ENCODE assay signal across 35 cellular contexts in genomic region chr7:99831595-99831994, GRCh38. TPM values are rescaled to one million over a fixed set of nuclear protein-coding genes. Genes with fewer than 3 reads are reported as not detected.
"Had no signal": no experiment of that assay in that cellular context is flagged by ENCODE, and none has a peak within 500 bp of the region (broad histone marks: within the 10 kb centered on the region; RNA-seq: fewer than 3 reads in every experiment).

No MANE protein-coding gene starts in this region.

- H3K9me3 ChIP-seq: esophagus squamous epithelium, heart right ventricle, left lung, psoas muscle, spleen, testis, tibial artery had no signal

- ATAC-seq: heart right ventricle; left cardiac atrium; left lung; naive thymus-derived CD4-positive, alpha-beta T cell; psoas muscle; right cardiac atrium; stimulated activated memory B cell treated with anti-CD40 and anti-IgM and Interleukin-4, amounts not matched to agents 10 μg/mL and 1 μg/mL and 100 μg/mL, for 72 hours; stimulated activated naive CD8-positive, alpha-beta T cell treated with anti-CD3 and anti-CD28 coated beads, Interleukin-15, Interleukin-2, amounts not matched to agents 100 U/mL and 50 U/mL, for 24 hours had no signal

- H3K36me3 ChIP-seq: esophagus squamous epithelium, heart right ventricle, left lung, neural progenitor cell, spleen, tibial artery had no signal

- H3K4me1 ChIP-seq: left lung, neural progenitor cell, psoas muscle, spleen, testis, tibial artery had no signal

- FAIRE-seq: colon, endothelial cell of umbilical vein, islet of Langerhans had no signal

- DNase-seq: effector CD8-positive, alpha-beta T cell; esophagus squamous epithelium; foreskin melanocyte; glutamatergic neuron; heart right ventricle; hippocampal formation; left cardiac atrium; left lung; mesenchymal stem cell; midbrain; naive thymus-derived CD4-positive, alpha-beta T cell; nucleus accumbens; posterior cingulate gyrus; psoas muscle; right cardiac atrium; spleen; stimulated activated CD4-positive, alpha-beta T cell treated with anti-CD3 and anti-CD28 coated beads, Interleukin-4, amount 100 ng/mL, for 4 hours; stimulated activated naive CD8-positive, alpha-beta T cell treated with anti-CD3 and anti-CD28 coated beads, Interleukin-15, Interleukin-2, amounts not matched to agents 100 U/mL and 50 U/mL, for 24 hours; substantia nigra; testis; tibial artery had no signal

- H3K4me2 ChIP-seq: neural progenitor cell had no signal

- H3K9ac ChIP-seq: neural progenitor cell had no signal

- H3K27ac ChIP-seq: esophagus squamous epithelium, heart right ventricle, left lung, neural progenitor cell, psoas muscle, skin epidermis, spleen, testis, tibial artery had no signal

- H3K27me3 ChIP-seq: left lung, neural progenitor cell, spleen, testis, tibial artery had no signal

- H2AFZ ChIP-seq: neural progenitor cell had no signal

- H3K4me3 ChIP-seq: esophagus squamous epithelium, heart right ventricle, left lung, neural progenitor cell, psoas muscle, skin epidermis, spleen, testis, tibial artery had no signal

RNA-seq across cellular contexts. Expression of gene CYP3A43, which starts 3.8 kb away (rescaled TPM):
- total RNA-seq: endothelial cell of umbilical vein, epithelial cell of proximal tubule, esophagus squamous epithelium, kidney epithelial cell, left lung, lower leg skin, lung microvascular endothelial cell, mucosa of gallbladder, osteocyte, renal cortical epithelial cell, right cardiac atrium, urinary bladder had no signal
- polyA plus RNA-seq: endothelial cell of umbilical vein; heart right ventricle; naive thymus-derived CD4-positive, alpha-beta T cell; spleen; urinary bladder had no signal

RNA-seq across cellular contexts. Expression of gene OR2AE1, which starts 45.2 kb away (rescaled TPM):
- total RNA-seq: endothelial cell of umbilical vein, epithelial cell of proximal tubule, heart right ventricle, kidney epithelial cell, lung microvascular endothelial cell, mucosa of gallbladder, osteocyte, psoas muscle, testis, urinary bladder had no signal
- polyA plus RNA-seq: heart right ventricle; naive thymus-derived CD4-positive, alpha-beta T cell; spleen had no signal

RNA-seq across cellular contexts. Expression of gene CYP3A4, which starts 47.6 kb away (rescaled TPM):
- total RNA-seq: endothelial cell of umbilical vein; epithelial cell of proximal tubule; esophagus squamous epithelium; heart right ventricle; kidney epithelial cell; left lung; lung microvascular endothelial cell; naive thymus-derived CD4-positive, alpha-beta T cell; osteocyte; renal cortical epithelial cell; right cardiac atrium; spleen; urinary bladder had no signal
- polyA plus RNA-seq: endothelial cell of umbilical vein; heart right ventricle; naive thymus-derived CD4-positive, alpha-beta T cell; spleen had no signal
